In genomic region chr3:112672716-112673506, GRCh38 we compare ENCODE assay signal across 1 cellular context.
TF ChIP-seq lines count a peak whose summit lies in the region.

No MANE protein-coding gene starts in this region.

TF ChIP-seq in GM12891, 5 proteins besides CTCF, POLR2A, EP300 and RAD21 (continued from another document):
- no peak for TF ChIP-seq TAF1 (IDR thresholded peaks at IDR 0.05; ENCODE audit: low read depth, low read length)
- TF ChIP-seq POLR2AphosphoS5 (IDR thresholded peaks at IDR 0.05; ENCODE audit: low read depth, low read length), result no peak
- no peak for TF ChIP-seq SPI1 (IDR thresholded peaks at IDR 0.05; ENCODE audit: low read depth, low read length)
TF ChIP-seq in GM12891: peak in this region for 0.
